In the genomic region with DNA sequence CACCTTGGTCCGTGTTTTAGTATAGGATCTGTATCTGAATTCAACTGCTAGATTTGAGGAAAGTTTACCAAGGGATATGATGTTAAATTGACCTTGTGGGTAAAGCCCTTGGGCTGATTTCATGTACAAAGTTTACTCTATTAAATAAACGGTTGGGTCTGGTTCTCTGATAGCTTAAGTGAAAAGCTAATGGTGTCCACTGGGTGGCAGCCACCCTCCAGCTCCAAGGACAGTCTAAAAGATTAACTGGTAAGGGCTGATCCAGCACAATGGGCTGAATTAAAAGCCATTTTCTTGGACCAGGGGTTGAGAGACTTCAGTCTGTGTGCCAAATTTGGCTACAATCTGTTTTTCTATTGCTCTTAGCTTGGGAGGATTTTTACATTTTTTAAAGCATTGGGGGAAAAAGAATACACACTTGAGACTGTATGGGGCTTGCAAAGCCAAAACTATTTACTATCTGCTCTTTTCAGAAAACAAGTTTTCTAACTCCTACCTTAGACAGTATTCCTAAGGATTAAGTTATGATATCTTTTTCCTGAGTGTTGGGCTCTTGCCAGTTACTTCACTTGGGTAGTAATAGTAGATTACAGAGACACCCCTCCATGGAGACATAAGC, we compare ENCODE assay signal across 8 cellular contexts.
DNase-seq lines count a peak whose midpoint lies in the region; ATAC-seq, FAIRE-seq and TF ChIP-seq lines count a peak whose summit lies in the region.

No MANE protein-coding gene starts in this region.

- no peaks in the 10 kb centered on the region for H3K9me2 ChIP-seq in Karpas-422 (replicated peaks; ENCODE audit: insufficient read depth, low read length)
- H3K9me2 ChIP-seq in SU-DHL-6 (replicated peaks; ENCODE audit: insufficient read depth, low read length): no peaks in the 10 kb centered on the region

- H3K36me3 ChIP-seq in Karpas-422 (ENCODE audit: insufficient read depth, low read length): no peaks in the 10 kb centered on the region
- no peaks in the 10 kb centered on the region for H3K36me3 ChIP-seq in SU-DHL-6 (ENCODE audit: low read length)
- H3K36me3 ChIP-seq in thyroid gland: no peaks in the 10 kb centered on the region

- no peaks in the 10 kb centered on the region for H3K79me2 ChIP-seq in Karpas-422 (ENCODE audit: low read length)
- no peaks in the 10 kb centered on the region for H3K79me2 ChIP-seq in SU-DHL-6 (ENCODE audit: insufficient read depth, low read length)

- TF ChIP-seq CTCF in AG09309 (IDR thresholded peaks at IDR 0.05; ENCODE audit: control insufficient read depth, insufficient read depth, low read depth, low read length, missing control alignments) (peak; percentile 80), SU-DHL-6 (IDR thresholded peaks at IDR 0.05; ENCODE audit: insufficient read depth, low read length, poor library complexity, severe bottlenecking) (peak; percentile 24), dorsolateral prefrontal cortex (IDR thresholded peaks at IDR 0.05 in 54 of 56, conservative IDR thresholded peaks at IDR 0.05 in 2 of 56; ENCODE audit: low read depth in 1 of 56, partially characterized antibody in 56 of 56) (peak; percentile 34 to 86 (median 70)), thyroid gland (IDR thresholded peaks at IDR 0.05) (peak in 5 of 6 experiments; percentile 29 to 79 (median 62))

- H3F3A ChIP-seq in SU-DHL-6 (ENCODE audit: insufficient read depth): no peaks in the 10 kb centered on the region

- 10 to 13% methylated on average over 2 of the region's 2 CpGs for WGBS in thyroid gland, 2 donors

- FAIRE-seq in GM12892 (lab: Jason Lieb, UNC): peak; percentile 73

- H3K27me3 ChIP-seq in Karpas-422 (ENCODE audit: low read length) (0 out of 2 replicates have a peak, but pooled peaks cover 3% of the 10 kb centered on the region), SU-DHL-6 (ENCODE audit: low read length) (no peaks in the 10 kb centered on the region), dorsolateral prefrontal cortex (no peaks in the 10 kb centered on the region), thyroid gland (no peaks in the 10 kb centered on the region)

- TF ChIP-seq POLR2A in GM12892 (IDR thresholded peaks at IDR 0.05; ENCODE audit: low read depth, low read length): no peak
- no peak for TF ChIP-seq POLR2A in thyroid gland (IDR thresholded peaks at IDR 0.05)

- peaks cover 15% of the 10 kb centered on the region for H4K20me1 ChIP-seq in Karpas-422 (ENCODE audit: insufficient read depth, low read depth, low read length)
- no peaks in the 10 kb centered on the region for H4K20me1 ChIP-seq in SU-DHL-6 (ENCODE audit: low read depth, low read length)

- no peak for ATAC-seq in GM18511 (IDR thresholded peaks at IDR 0.05; ENCODE audit: unreplicated experiment)

- peaks cover 4% of the 10 kb centered on the region for H3K9me3 ChIP-seq in Karpas-422 (ENCODE audit: low read length)
- H3K9me3 ChIP-seq in SU-DHL-6 (ENCODE audit: insufficient read depth, low read length): no peaks in the 10 kb centered on the region
- no peaks in the 10 kb centered on the region for H3K9me3 ChIP-seq in thyroid gland

- intact Hi-C loops in dorsolateral prefrontal cortex (cut with DNase I): no loop called here
- intact Hi-C loops in thyroid gland (cut with DNase I): loop anchor here (10.0 kb wide), 1 partner anchor 500 kb away; no protein-coding TSS in a partner anchor

- H3K27ac ChIP-seq in Karpas-422 (ENCODE audit: low read length) (no peak overlapping the region), SU-DHL-6 (ENCODE audit: low read depth, low read length) (no peak overlapping the region), dorsolateral prefrontal cortex (peak overlapping the region in 2 of 59 donors; percentile 0 to 20), thyroid gland (no peak overlapping the region)

- H3K9ac ChIP-seq in Karpas-422 (ENCODE audit: low read length) (no peak overlapping the region), SU-DHL-6 (ENCODE audit: low read length) (no peak overlapping the region)

- peak; percentile 31 for DNase-seq in AG09309 (ENCODE audit: low read depth)
- peak; percentile 3 for DNase-seq in GM12892 (ENCODE audit: insufficient read length)
- DNase-seq in Karpas-422: peak; percentile 84
- peak in 7 of 10 donors; percentile 25 to 74 (median 57) for DNase-seq in dorsolateral prefrontal cortex
- peak; percentile 71 to 87 for DNase-seq in lung microvascular endothelial cell (ENCODE audit: low read depth in 2 of 2)
- DNase-seq in thyroid gland: peak; percentile 47 to 64

- H3K4me1 ChIP-seq in Karpas-422 (ENCODE audit: low read length) (no peaks in the 10 kb centered on the region), thyroid gland (no peaks in the 10 kb centered on the region)

- H2AFZ ChIP-seq in Karpas-422 (ENCODE audit: low read length) (no peak overlapping the region), SU-DHL-6 (ENCODE audit: low read depth, low read length, severe bottlenecking) (no peak overlapping the region)

- H3K4me2 ChIP-seq in Karpas-422 (ENCODE audit: low read depth, low read length, poor library complexity, severe bottlenecking) (no peak overlapping the region), SU-DHL-6 (ENCODE audit: low read depth, low read length, poor library complexity, severe bottlenecking) (no peak overlapping the region)

- H3K4me3 ChIP-seq in AG09309 (ENCODE audit: control insufficient read depth, low read depth, low read length): no peak overlapping the region
- no peak overlapping the region for H3K4me3 ChIP-seq in Karpas-422 (ENCODE audit: low read length)
- no peak overlapping the region for H3K4me3 ChIP-seq in SU-DHL-6 (ENCODE audit: insufficient read depth, low read length, poor library complexity, severe bottlenecking)
- H3K4me3 ChIP-seq in dorsolateral prefrontal cortex: no peak overlapping the region
- H3K4me3 ChIP-seq in thyroid gland (replicated peaks in 1 of 3): no peak overlapping the region

Comparison
In these comparisons a context has a peak if more than half of its experiments do, and no peak if none do; other contexts are left out.
1. DNase-seq: peak in every context shown above with its lines; median percentile 84 in Karpas-422; 79 in lung microvascular endothelial cell; 57 in dorsolateral prefrontal cortex; 56 in thyroid gland; 31 in AG09309; 3 in GM12892.
2. CTCF ChIP-seq: peak in every context shown above with its lines; median percentile 80 in AG09309; 70 in dorsolateral prefrontal cortex; 62 in thyroid gland; 24 in SU-DHL-6.